9 cellular contexts compared by ENCODE assay signal in the genomic region with DNA sequence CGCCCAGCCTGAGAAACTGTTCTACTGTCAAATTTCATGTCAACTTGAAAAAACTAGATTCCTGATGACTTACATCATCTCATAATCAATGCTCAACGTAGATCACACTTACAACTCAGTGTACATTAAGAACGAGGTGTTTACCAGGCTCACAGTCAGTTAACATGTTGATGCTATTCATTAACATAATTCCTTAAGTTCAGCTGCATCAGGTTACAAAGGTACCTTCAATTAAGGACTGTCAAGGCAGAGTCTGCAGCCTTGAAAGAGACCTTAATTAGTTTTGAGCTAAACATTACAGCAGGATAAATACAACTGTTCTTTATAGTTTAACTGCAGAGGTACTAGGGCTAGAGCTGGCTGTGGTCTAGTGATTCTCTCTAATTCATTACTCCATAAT. TPM values are rescaled to one million over a fixed set of nuclear protein-coding genes. Genes with fewer than 3 reads are reported as not detected.
A peak's percentile ranks its signal among the peaks of the same experiment; 100 is the strongest.
DNase-seq lines count a peak whose midpoint lies in the region; ATAC-seq, FAIRE-seq and TF ChIP-seq lines count a peak whose summit lies in the region.
"Had no signal": no experiment of that assay in that cellular context is flagged by ENCODE, and none has a peak within 500 bp of the region (broad histone marks: within the 10 kb centered on the region; RNA-seq: fewer than 3 reads in every experiment).

No MANE protein-coding gene starts in this region.

- H3K27me3 ChIP-seq in HepG2 (ENCODE audit: control insufficient read depth in 1 of 2, insufficient read depth in 2 of 2, low read length in 2 of 2) (no peaks in the 10 kb centered on the region; a peak in 1 of 5 replicates), foreskin keratinocyte (no peaks in the 10 kb centered on the region)

- no peak for TF ChIP-seq RAD21 in HepG2 (CRISPR knock-in tag; IDR thresholded peaks at IDR 0.05)

- H3K4me1 ChIP-seq in HepG2 (ENCODE audit: insufficient read depth, low read length) (peaks cover 46% of the 10 kb centered on the region), foreskin keratinocyte (peaks cover 27% of the 10 kb centered on the region)

- peak; percentile 28 for FAIRE-seq in HepG2 (lab: Jason Lieb, UNC)

- H3K27me3 Mint-ChIP-seq in activated naive CD4-positive, alpha-beta T cell treated with anti-CD3 and anti-CD28 coated beads for 36 hours (ENCODE audit: low read depth): no peaks in the 10 kb centered on the region
- H3K27me3 Mint-ChIP-seq in activated naive CD8-positive, alpha-beta T cell: no peaks in the 10 kb centered on the region
- no peaks in the 10 kb centered on the region for H3K27me3 Mint-ChIP-seq in type B pancreatic cell

- in situ Hi-C loops in HepG2 (cut with HindIII; ENCODE audit: extremely low pct_ligation_motif_present, low pct_unique_long_range_greater_than_20kb): no loop called here

- intact Hi-C loops in activated naive CD4-positive, alpha-beta T cell treated with anti-CD3 and anti-CD28 coated beads for 36 hours (cut with micrococcal nuclease): loop anchor here (1.0 to 10.0 kb wide), 4 partner anchors 13 to 550 kb away; a partner anchor contains a TSS
- intact Hi-C loops in HepG2 (cut with micrococcal nuclease; ENCODE audit: unreplicated experiment): loop anchor here (10.0 kb wide), 1 partner anchor 80 kb away; no protein-coding TSS in a partner anchor

- H3K36me3 Mint-ChIP-seq in activated naive CD4-positive, alpha-beta T cell treated with anti-CD3 and anti-CD28 coated beads for 36 hours (ENCODE audit: low read depth): peaks cover 48% of the 10 kb centered on the region
- peaks cover 11% of the 10 kb centered on the region for H3K36me3 Mint-ChIP-seq in activated naive CD8-positive, alpha-beta T cell
- H3K36me3 Mint-ChIP-seq in type B pancreatic cell: peaks cover 26% of the 10 kb centered on the region

- BruUV-seq in HepG2 (replicated peaks; lab: Mats Ljungman, UMichigan): no TSS peak

- POLR2A ChIA-PET in HepG2 (lab: Yijun Ruan, JAX): no interaction called here

- H3K9me3 Mint-ChIP-seq in activated naive CD4-positive, alpha-beta T cell treated with anti-CD3 and anti-CD28 coated beads for 36 hours: no peaks in the 10 kb centered on the region
- H3K9me3 Mint-ChIP-seq in activated naive CD8-positive, alpha-beta T cell (ENCODE audit: low read depth): no peaks in the 10 kb centered on the region
- no peaks in the 10 kb centered on the region for H3K9me3 Mint-ChIP-seq in type B pancreatic cell

- H3K27ac Mint-ChIP-seq in activated naive CD4-positive, alpha-beta T cell treated with anti-CD3 and anti-CD28 coated beads for 36 hours: peak overlapping the region; percentile 94
- H3K27ac Mint-ChIP-seq in activated naive CD8-positive, alpha-beta T cell: peak overlapping the region; percentile 85
- peak overlapping the region; percentile 95 for H3K27ac Mint-ChIP-seq in type B pancreatic cell

- 39% methylated on average over 3 of the region's 3 CpGs for WGBS in HepG2 (ENCODE audit: low lambda C conversion rate)

- no peaks in the 10 kb centered on the region for H3K9me3 ChIP-seq in HepG2 (ENCODE audit: low read length)

- no peak for TF ChIP-seq POLR2A in HepG2 (IDR thresholded peaks at IDR 0.05; ENCODE audit: insufficient read depth in 1 of 2, low read depth in 2 of 2, low read length in 2 of 2)

- TF ChIP-seq EP300 in HepG2 (IDR thresholded peaks at IDR 0.05; ENCODE audit: low read depth in 2 of 2, low read length in 2 of 2) (no peak), HepG2 (CRISPR knock-in tag; IDR thresholded peaks at IDR 0.05; ENCODE audit: borderline replicate concordance) (no peak)

- H2AFZ ChIP-seq in HepG2 (ENCODE audit: low read length): no peak overlapping the region

- peaks cover 52% of the 10 kb centered on the region for H3K4me1 Mint-ChIP-seq in activated naive CD4-positive, alpha-beta T cell treated with anti-CD3 and anti-CD28 coated beads for 36 hours (ENCODE audit: low read depth)
- H3K4me1 Mint-ChIP-seq in activated naive CD8-positive, alpha-beta T cell (ENCODE audit: low read depth): peaks cover 56% of the 10 kb centered on the region
- H3K4me1 Mint-ChIP-seq in type B pancreatic cell (ENCODE audit: unreplicated experiment): peaks cover 33% of the 10 kb centered on the region

- H3K27ac ChIP-seq in HepG2 (ENCODE audit: extremely low read length, insufficient read depth, low read length) (no peak overlapping the region), foreskin keratinocyte (no peak overlapping the region)

- TF ChIP-seq CTCF in HepG2 (CRISPR knock-in tag; IDR thresholded peaks at IDR 0.05) (no peak), type B pancreatic cell (conservative IDR thresholded peaks at IDR 0.05) (no peak), foreskin keratinocyte (conservative IDR thresholded peaks at IDR 0.05) (no peak)

- CTCF ChIA-PET in activated naive CD4-positive, alpha-beta T cell treated with anti-CD3 and anti-CD28 coated beads for 36 hours (lab: Charles Lee): interaction anchor here (0.9 to 1.2 kb wide), 2 partner anchors 11 to 26 kb away, joined by 5 to 7 read pairs; no protein-coding TSS in a partner anchor
- CTCF ChIA-PET in HepG2 (lab: Yijun Ruan, JAX; ENCODE audit: low intra/inter-chr PET ratio, low total read pairs): no interaction called here

- H4K20me1 ChIP-seq in HepG2 (ENCODE audit: insufficient read depth, low read length): peaks cover 25% of the 10 kb centered on the region

- ATAC-seq in HepG2 (no peak), HG02970 (IDR thresholded peaks at IDR 0.05; ENCODE audit: low FRiP score, unreplicated experiment) (no peak), foreskin keratinocyte (no peak)

- H3K9ac ChIP-seq in HepG2 (ENCODE audit: insufficient read depth, low read depth, low read length): peak overlapping the region; percentile 39; the same call in 1 of the 2 replicates

- H3K79me2 ChIP-seq in HepG2 (ENCODE audit: insufficient read depth, low read length): peaks cover 34% of the 10 kb centered on the region

- peak overlapping the region; percentile 91 for H3K4me3 Mint-ChIP-seq in activated naive CD4-positive, alpha-beta T cell treated with anti-CD3 and anti-CD28 coated beads for 36 hours
- H3K4me3 Mint-ChIP-seq in activated naive CD8-positive, alpha-beta T cell: peak overlapping the region; percentile 92
- H3K4me3 Mint-ChIP-seq in type B pancreatic cell: peak overlapping the region; percentile 96

- H3K4me3 ChIP-seq in HepG2 (replicated peaks in 1 of 3; ENCODE audit: insufficient read depth in 1 of 3, low read depth in 2 of 3, low read length in 3 of 3): peak overlapping the region; percentile 81 to 98 (median 92)

- H3K4me2 ChIP-seq in HepG2 (ENCODE audit: low read depth, low read length): peak overlapping the region; percentile 97

- peaks cover 8 to 35% of the 10 kb centered on the region in 2 experiments; a peak in 4 of 5 replicates for H3K36me3 ChIP-seq in HepG2 (replicated peaks in 1 of 2; ENCODE audit: control insufficient read depth in 1 of 2, insufficient read depth in 2 of 2, low read length in 2 of 2)

- no peak for DNase-seq in activated naive CD4-positive, alpha-beta T cell treated with anti-CD3 and anti-CD28 coated beads for 36 hours
- no peak for DNase-seq in activated naive CD4-positive, alpha-beta T cell (lab: John Stamatoyannopoulos, UW)
- DNase-seq in HepG2 (ENCODE audit: low spot score): no peak
- DNase-seq in type B pancreatic cell (ENCODE audit: extremely low spot score, unreplicated experiment): no peak
- no peak for DNase-seq in mucosa of gallbladder (ENCODE audit: low spot score)
- DNase-seq in foreskin keratinocyte: no peak
- DNase-seq: MV-4-11 had no signal

TF ChIP-seq in HepG2, 621 proteins besides CTCF, POLR2A, EP300 and RAD21:
- TF ChIP-seq NR1H2 (CRISPR knock-in tag; IDR thresholded peaks at IDR 0.05; ENCODE audit: borderline replicate concordance, low read depth) (no peak), ZNF644 (CRISPR knock-in tag; IDR thresholded peaks at IDR 0.05; ENCODE audit: low read depth) (no peak), ZNF788 (CRISPR knock-in tag; IDR thresholded peaks at IDR 0.05; ENCODE audit: borderline replicate concordance) (no peak), PHB2 (IDR thresholded peaks at IDR 0.05; ENCODE audit: partially characterized antibody) (no peak), TEAD3 (CRISPR knock-in tag; optimal IDR thresholded peaks at IDR 0.05; ENCODE audit: borderline replicate concordance) (peak; percentile 11)
- TF ChIP-seq, protein P1, sequence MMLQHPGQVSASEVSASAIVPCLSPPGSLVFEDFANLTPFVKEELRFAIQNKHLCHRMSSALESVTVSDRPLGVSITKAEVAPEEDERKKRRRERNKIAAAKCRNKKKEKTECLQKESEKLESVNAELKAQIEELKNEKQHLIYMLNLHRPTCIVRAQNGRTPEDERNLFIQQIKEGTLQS (CRISPR knock-in tag; IDR thresholded peaks at IDR 0.05): 0 out of 2 replicates have a peak, but pooled peaks have one; percentile 16

RNA-seq across cellular contexts. Expression of a gene that starts 1.9 kb away (rescaled TPM):
- 10 to 100 TPM; 42.4 to 44.9 TPM for total RNA-seq in activated naive CD4-positive, alpha-beta T cell treated with anti-CD3 and anti-CD28 coated beads for 36 hours
- total RNA-seq in HepG2 (2016; rRNA removed; fragmentation: Illumina TruSeq; extraction: Trizol) (22.9 and 45.8 TPM in 2 replicates), type B pancreatic cell (ENCODE audit: low replicate concordance) (36.0 and 43.3 TPM in 2 replicates), mucosa of gallbladder (38.3 TPM), foreskin keratinocyte (39.2 and 40.4 TPM in 2 replicates)
- 8.3 and 10.6 TPM in 2 replicates for total RNA-seq in HepG2 (2016; cell fraction: cytosol; rRNA removed; fragmentation: Illumina TruSeq; extraction: Trizol; ENCODE audit: low read depth)
- 22.8 and 43.0 TPM in 2 replicates for total RNA-seq in HepG2 (2016; cell fraction: insoluble cytoplasmic fraction; rRNA removed; fragmentation: Illumina TruSeq; extraction: Trizol)
- 30.7 and 34.7 TPM in 2 replicates for total RNA-seq in HepG2 (2016; cell fraction: membrane; rRNA removed; fragmentation: Illumina TruSeq; extraction: Trizol)
- 21.1 and 24.0 TPM in 2 replicates for total RNA-seq in HepG2 (2016; cell fraction: nucleus; rRNA removed; fragmentation: Illumina TruSeq; extraction: Trizol)
- polyA plus RNA-seq in HepG2 (2011; rRNA removed) (23.7 and 31.0 TPM in 2 replicates), foreskin keratinocyte (7.8 and 8.8 TPM in 2 replicates)
- 13.2 and 21.5 TPM in 2 replicates for polyA plus RNA-seq in HepG2 (2011; cell fraction: cytosol; rRNA removed)
- 10.2 and 12.4 TPM in 2 replicates for polyA plus RNA-seq in HepG2 (2011; cell fraction: nucleus; rRNA removed)
- polyA plus RNA-seq in HepG2 (2012): 26.8 and 27.3 TPM in 2 replicates
- polyA plus RNA-seq in HepG2 (2016; cell fraction: cytosol; fragmentation: Illumina TruSeq; extraction: Trizol; ENCODE audit: low read depth): 3.4 and 3.6 TPM in 2 replicates
- polyA plus RNA-seq in HepG2 (2016; cell fraction: insoluble cytoplasmic fraction; fragmentation: Illumina TruSeq; extraction: Trizol; ENCODE audit: low read depth): 41.0 and 43.8 TPM in 2 replicates
- polyA plus RNA-seq in HepG2 (2016; cell fraction: membrane; fragmentation: Illumina TruSeq; extraction: Trizol; ENCODE audit: low read depth): 18.5 and 20.3 TPM in 2 replicates
- 24.4 and 25.6 TPM in 2 replicates for polyA plus RNA-seq in HepG2 (2016; cell fraction: nucleus; fragmentation: Illumina TruSeq; extraction: Trizol; ENCODE audit: insufficient read depth, low read depth)
- polyA minus RNA-seq in HepG2 (2011; rRNA and poly(A)+ RNA removed; ENCODE audit: low replicate concordance): 21.9 and 29.7 TPM in 2 replicates
- polyA minus RNA-seq in HepG2 (2011; cell fraction: cytosol; rRNA and poly(A)+ RNA removed): 37.8 and 38.8 TPM in 2 replicates
- 37.3 and 39.9 TPM in 2 replicates for polyA minus RNA-seq in HepG2 (2011; cell fraction: nucleus; rRNA and poly(A)+ RNA removed)
